In genomic region chr2:219168526-219168925, GRCh38 we compare ENCODE assay signal across 14 cellular contexts.
"Had no signal": no experiment of that assay in that cellular context is flagged by ENCODE, and none has a peak within 500 bp of the region (broad histone marks: within the 10 kb centered on the region; RNA-seq: fewer than 3 reads in every experiment).

No MANE protein-coding gene starts in this region.

- FAIRE-seq: keratinocyte, TTC549, urothelium cell line had no signal

- H3K36me3 Mint-ChIP-seq: activated naive CD8-positive, alpha-beta T cell had no signal

- H3K4me3 Mint-ChIP-seq: activated B cell treated with CpG ODN at 0.5 μM for 24 hours; activated naive CD8-positive, alpha-beta T cell; activated T-cell treated with anti-CD3 and anti-CD28 coated beads, Interleukin-2, amount 50 U/mL, for 4 hours; nephron; T-helper 1 cell treated with Interleukin-12 subunit alpha and Interleukin-12 subunit beta and Interleukin-4 antibody, amounts not matched to agents 30 μg/mL and 1 μg/mL, for 36 hours had no signal

- H3K27ac ChIP-seq: gastrocnemius medialis, thyroid gland had no signal

- H3K9me3 Mint-ChIP-seq: activated B cell treated with CpG ODN at 0.5 μM for 24 hours; activated T-cell treated with anti-CD3 and anti-CD28 coated beads, Interleukin-2, amount 50 U/mL, for 4 hours; nephron; T-helper 1 cell treated with Interleukin-12 subunit alpha and Interleukin-12 subunit beta and Interleukin-4 antibody, amounts not matched to agents 30 μg/mL and 1 μg/mL, for 36 hours had no signal

- H3K27ac Mint-ChIP-seq: activated B cell treated with CpG ODN at 0.5 μM for 24 hours; activated naive CD8-positive, alpha-beta T cell; nephron; T-helper 1 cell treated with Interleukin-12 subunit alpha and Interleukin-12 subunit beta and Interleukin-4 antibody, amounts not matched to agents 30 μg/mL and 1 μg/mL, for 36 hours had no signal

- H3K4me3 ChIP-seq: gastrocnemius medialis, thyroid gland had no signal

- H3K9me3 ChIP-seq: gastrocnemius medialis, thyroid gland had no signal

- DNase-seq: activated B cell treated with CpG ODN at 0.5 μM for 24 hours; activated CD4-positive, alpha-beta T cell treated with anti-CD3 and anti-CD28 coated beads, Interleukin-2, amount 50 U/mL, for 1 hour; activated gamma-delta T cell; activated T-cell treated with anti-CD3 and anti-CD28 coated beads, Interleukin-2, amount 50 U/mL, for 4 hours; gastrocnemius medialis; mesendoderm; stimulated activated CD4-positive, alpha-beta T cell treated with anti-CD3 and anti-CD28 coated beads, Interleukin-2, amount 100 ng/mL, for 48 hours; thyroid gland had no signal

- ATAC-seq: activated T-cell treated with anti-CD3 and anti-CD28 coated beads, Interleukin-2, amount 50 U/mL, for 4 hours; gastrocnemius medialis had no signal

- H3K27me3 Mint-ChIP-seq: activated B cell treated with CpG ODN at 0.5 μM for 24 hours; activated naive CD8-positive, alpha-beta T cell had no signal

- H3K4me1 Mint-ChIP-seq: activated B cell treated with CpG ODN at 0.5 μM for 24 hours had no signal

- H3K27me3 ChIP-seq: gastrocnemius medialis, thyroid gland had no signal
